25 cellular contexts compared by ENCODE assay signal in the genomic region with DNA sequence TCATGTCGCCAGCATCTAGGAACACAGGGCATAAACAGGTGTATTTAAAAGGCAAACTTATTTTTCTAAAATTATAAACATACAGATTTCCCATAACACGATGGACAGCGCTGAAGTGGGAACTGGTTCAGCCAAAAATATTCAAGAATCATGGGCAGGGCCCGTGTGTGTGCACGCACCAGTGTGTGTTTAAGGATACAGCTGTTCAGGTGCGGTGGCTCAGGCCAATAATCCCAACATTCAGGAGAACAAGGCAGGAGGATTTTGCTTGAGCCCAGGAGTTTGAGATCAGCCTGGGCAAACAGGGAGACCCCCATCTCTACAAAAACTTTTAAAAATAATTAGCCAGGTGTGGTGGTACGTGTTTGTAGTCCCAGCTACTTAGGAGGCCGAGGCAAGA.
"Had no signal": no experiment of that assay in that cellular context is flagged by ENCODE, and none has a peak within 500 bp of the region (broad histone marks: within the 10 kb centered on the region; RNA-seq: fewer than 3 reads in every experiment).

No MANE protein-coding gene starts in this region.

- ATAC-seq: activated CD4-positive, CD25-positive, alpha-beta regulatory T cell treated with anti-CD3 and anti-CD28 coated beads, Interleukin-2, amount 50 U/mL, for 24 hours; activated CD8-positive, alpha-beta T cell treated with anti-CD3 and anti-CD28 coated beads for 36 hours; activated T-cell treated with anti-CD3 and anti-CD28 coated beads, Interleukin-2, amount 50 U/mL, for 72 hours; Panc1; Right ventricle myocardium inferior had no signal

- H3K27ac ChIP-seq: adrenal gland, SJSA1 had no signal

- H3K9me3 Mint-ChIP-seq: activated CD8-positive, alpha-beta T cell treated with anti-CD3 and anti-CD28 coated beads for 36 hours; activated naive CD4-positive, alpha-beta T cell treated with anti-CD3 and anti-CD28 coated beads, Interleukin-2, amount 10 ng/mL, durations not matched to agents 7 days and 5 days; activated naive CD8-positive, alpha-beta T cell treated with anti-CD3 and anti-CD28 coated beads, Interleukin-2, amount 10 ng/mL, durations not matched to agents 7 days and 5 days; activated T-cell treated with anti-CD3 and anti-CD28 coated beads, Interleukin-2, amount 50 U/mL, for 72 hours; activated T-helper 2 cell treated with anti-CD3 and anti-CD28 coated beads, Interferon-gamma antibody, Interleukin-2, Interleukin-4, amounts not matched to agents 10 μg/mL and 5 μg/mL and 100 μg/mL, durations not matched to agents 14 hours and 24 hours and 36 hours; T-helper 1 cell treated with Interleukin-12 subunit alpha and Interleukin-12 subunit beta and Interleukin-4 antibody, amounts not matched to agents 30 μg/mL and 1 μg/mL, for 36 hours had no signal

- H3K9me3 ChIP-seq: adrenal gland, SJSA1 had no signal

- H3K4me1 ChIP-seq: adrenal gland, SJSA1 had no signal

- DNase-seq: activated CD4-positive, alpha-beta T cell treated with anti-CD3 and anti-CD28 coated beads for 4 hours; activated CD8-positive, alpha-beta memory T cell treated with anti-CD3 and anti-CD28 coated beads, Interleukin-2, amount 50 U/mL, for 4 hours; activated CD8-positive, alpha-beta T cell treated with anti-CD3 and anti-CD28 coated beads for 36 hours; activated gamma-delta T cell treated with Interleukin-2 at 50 U/mL for 16 hours; activated naive CD4-positive, alpha-beta T cell treated with anti-CD3 and anti-CD28 coated beads, Interleukin-2, amount 10 ng/mL, durations not matched to agents 7 days and 5 days; activated naive CD8-positive, alpha-beta T cell treated with anti-CD3 and anti-CD28 coated beads, Interleukin-2, amount 10 ng/mL, durations not matched to agents 7 days and 5 days; activated T-cell treated with anti-CD3 and anti-CD28 coated beads, Interleukin-2, amount 50 U/mL, for 72 hours; anterior cingulate cortex; IMR-90; KBM-7; NCI-H1048; NCI-H1694; NCI-H2029; NCI-H510A treated with DMSO at 0.1 percent for 48 hours; NCI-H69; NK-92 treated with Interleukin-12 subunit alpha and Interleukin-12 subunit beta, amount 100 ng/mL, for 24 hours; OCI-M1; RPMI8226 had no signal

- H3K4me1 Mint-ChIP-seq: activated naive CD4-positive, alpha-beta T cell treated with anti-CD3 and anti-CD28 coated beads, Interleukin-2, amount 10 ng/mL, durations not matched to agents 7 days and 5 days; activated naive CD8-positive, alpha-beta T cell treated with anti-CD3 and anti-CD28 coated beads, Interleukin-2, amount 10 ng/mL, durations not matched to agents 7 days and 5 days had no signal

- H3K4me3 ChIP-seq: adrenal gland, SJSA1 had no signal

- H3K27ac Mint-ChIP-seq: activated CD8-positive, alpha-beta T cell treated with anti-CD3 and anti-CD28 coated beads for 36 hours; activated naive CD4-positive, alpha-beta T cell treated with anti-CD3 and anti-CD28 coated beads, Interleukin-2, amount 10 ng/mL, durations not matched to agents 7 days and 5 days; activated naive CD8-positive, alpha-beta T cell treated with anti-CD3 and anti-CD28 coated beads, Interleukin-2, amount 10 ng/mL, durations not matched to agents 7 days and 5 days; activated T-cell treated with anti-CD3 and anti-CD28 coated beads, Interleukin-2, amount 50 U/mL, for 72 hours; activated T-helper 2 cell treated with anti-CD3 and anti-CD28 coated beads, Interferon-gamma antibody, Interleukin-2, Interleukin-4, amounts not matched to agents 10 μg/mL and 5 μg/mL and 100 μg/mL, durations not matched to agents 14 hours and 24 hours and 36 hours; T-helper 1 cell treated with Interleukin-12 subunit alpha and Interleukin-12 subunit beta and Interleukin-4 antibody, amounts not matched to agents 30 μg/mL and 1 μg/mL, for 36 hours had no signal

- H3K36me3 ChIP-seq: adrenal gland, SJSA1 had no signal

- H3K27me3 ChIP-seq: adrenal gland had no signal

- H3K36me3 Mint-ChIP-seq: activated naive CD4-positive, alpha-beta T cell treated with anti-CD3 and anti-CD28 coated beads, Interleukin-2, amount 10 ng/mL, durations not matched to agents 7 days and 5 days; activated naive CD8-positive, alpha-beta T cell treated with anti-CD3 and anti-CD28 coated beads, Interleukin-2, amount 10 ng/mL, durations not matched to agents 7 days and 5 days had no signal

- H3K4me3 Mint-ChIP-seq: activated CD8-positive, alpha-beta T cell treated with anti-CD3 and anti-CD28 coated beads for 36 hours; activated naive CD4-positive, alpha-beta T cell treated with anti-CD3 and anti-CD28 coated beads, Interleukin-2, amount 10 ng/mL, durations not matched to agents 7 days and 5 days; activated naive CD8-positive, alpha-beta T cell treated with anti-CD3 and anti-CD28 coated beads, Interleukin-2, amount 10 ng/mL, durations not matched to agents 7 days and 5 days; activated T-cell treated with anti-CD3 and anti-CD28 coated beads, Interleukin-2, amount 50 U/mL, for 72 hours; T-helper 1 cell treated with Interleukin-12 subunit alpha and Interleukin-12 subunit beta and Interleukin-4 antibody, amounts not matched to agents 30 μg/mL and 1 μg/mL, for 36 hours had no signal
